In the genomic region with DNA sequence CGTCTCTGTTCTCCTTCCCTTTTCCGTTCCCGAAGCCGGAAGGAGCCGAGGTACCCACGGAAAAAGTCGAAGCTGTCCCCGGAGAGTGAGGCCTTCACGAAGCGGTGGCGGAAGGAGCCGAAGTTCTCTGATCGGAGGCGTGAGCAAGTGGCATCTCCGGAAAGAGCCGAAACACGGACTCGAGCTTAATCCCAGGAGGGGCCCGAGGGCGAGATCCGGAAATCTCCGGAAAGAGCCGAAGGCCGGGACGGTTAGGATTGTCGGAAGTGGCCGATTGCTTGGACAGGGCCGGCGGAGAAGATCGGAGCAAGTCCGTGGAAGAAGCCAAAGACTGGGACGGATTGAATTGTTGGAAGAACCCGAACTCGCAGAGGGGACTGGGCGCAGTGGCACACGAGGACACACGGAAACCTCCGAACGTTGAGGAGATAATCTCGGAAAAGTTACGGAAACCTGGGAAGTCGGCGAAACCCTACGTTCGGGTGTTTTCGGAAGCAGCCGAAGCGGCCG, we compare ENCODE assay signal across 8 cellular contexts. TPM values are rescaled to one million over a fixed set of nuclear protein-coding genes. Genes with fewer than 3 reads are reported as not detected.
DNase-seq lines count a peak whose midpoint lies in the region; ATAC-seq and TF ChIP-seq lines count a peak whose summit lies in the region.

No MANE protein-coding gene starts in this region.

- peaks cover 41% of the 10 kb centered on the region for H3K79me2 ChIP-seq in KMS-11 (ENCODE audit: insufficient read depth, low read depth)

- no peak overlapping the region for H3K4me3 ChIP-seq in KMS-11 (IDR thresholded peaks at IDR 0.05; ENCODE audit: insufficient read depth, low read depth, low read length)
- peak overlapping the region; percentile 72 to 82 for H3K4me3 ChIP-seq in Panc1 (ENCODE audit: low read depth in 2 of 2, low read length in 2 of 2)
- H3K4me3 ChIP-seq in mucosa of stomach (ENCODE audit: low read length) = peak overlapping the region; percentile 86

- H2AFZ ChIP-seq in KMS-11 (ENCODE audit: low read depth) = peak overlapping the region; percentile 54; the same call in 1 of the 2 replicates

- intact Hi-C loops in Panc1 (cut with micrococcal nuclease; ENCODE audit: unreplicated experiment) = no loop called here

- DNase-seq in DMS153 treated with DMSO at 0.1 percent for 48 hours (lab: John Stamatoyannopoulos, UW; ENCODE audit: unreplicated experiment) (peak; percentile 99), Panc1 (ENCODE audit: low read depth, low spot score) (peak; percentile 99), activated T-helper 1 cell treated with Interleukin-2 at 50 U/mL for 16 hours (ENCODE audit: low read depth) (peak; percentile 96)
- DNase-seq in stimulated activated CD8-positive, alpha-beta memory T cell treated with anti-CD3 and anti-CD28 coated beads, Interleukin-4, amount 100 ng/mL, for 4 hours (ENCODE audit: low read depth in 2 of 2, low spot score in 1 of 2) = peak; percentile 94 to 98

- H3K27ac ChIP-seq in KMS-11 (peak overlapping the region; percentile 94), Panc1 (ENCODE audit: low read length) (peak overlapping the region; percentile 99)

- H3K4me1 ChIP-seq in KMS-11 (ENCODE audit: low read depth, poor library complexity, severe bottlenecking) = peaks cover 22% of the 10 kb centered on the region
- H3K4me1 ChIP-seq in Panc1 (ENCODE audit: control insufficient read depth, insufficient read depth, low read length) = peaks cover 24% of the 10 kb centered on the region
- peaks cover 34% of the 10 kb centered on the region for H3K4me1 ChIP-seq in mucosa of stomach (ENCODE audit: control insufficient read depth, insufficient read depth, low read length)

- H3K36me3 ChIP-seq in KMS-11 (ENCODE audit: insufficient read depth) = no peaks in the 10 kb centered on the region; the same call in 1 of the 2 replicates
- H3K36me3 ChIP-seq in Panc1 (ENCODE audit: control insufficient read depth, insufficient read depth, low read length) = peaks cover 16% of the 10 kb centered on the region
- H3K36me3 ChIP-seq in mucosa of stomach (ENCODE audit: control insufficient read depth, insufficient read depth, low read length) = no peaks in the 10 kb centered on the region

- peaks cover 5% of the 10 kb centered on the region; the same call in 1 of the 2 replicates for H4K20me1 ChIP-seq in KMS-11 (ENCODE audit: insufficient read depth)

- H3K9me3 ChIP-seq in Panc1 (ENCODE audit: control insufficient read depth, insufficient read depth, low read depth, low read length) (no peaks in the 10 kb centered on the region), mucosa of stomach (ENCODE audit: control insufficient read depth, low read length) (no peaks in the 10 kb centered on the region)

- H3K9ac ChIP-seq in KMS-11 = peak overlapping the region; percentile 95
- peak overlapping the region; percentile 74 for H3K9ac ChIP-seq in mucosa of stomach (ENCODE audit: low read length)

- CTCF ChIA-PET in Panc1 (lab: Charles Lee) = interaction anchor here (0.6 to 1.8 kb wide), 6 partner anchors 16 to 1543 kb away, joined by 3 to 9 read pairs (median 4); no protein-coding TSS in a partner anchor

- H3K27me3 ChIP-seq in KMS-11 (ENCODE audit: insufficient read depth, low read depth) (no peaks in the 10 kb centered on the region), Panc1 (ENCODE audit: control insufficient read depth, insufficient read depth, low read length) (no peaks in the 10 kb centered on the region), mucosa of stomach (ENCODE audit: control insufficient read depth, insufficient read depth, low read length) (no peaks in the 10 kb centered on the region)

- POLR2A ChIA-PET in Panc1 (lab: Charles Lee) = interaction anchor here (0.6 to 1.2 kb wide), 6 partner anchors 13 to 484 kb away, joined by 4 to 7 read pairs (median 5); no protein-coding TSS in a partner anchor

- no TSS peak for BruUV-seq in Panc1 (replicated peaks; lab: Mats Ljungman, UMichigan)

- TF ChIP-seq CTCF in KMS-11 (conservative IDR thresholded peaks at IDR 0.05; ENCODE audit: low read depth, low read length) = no peak
- no peak for TF ChIP-seq CTCF in Panc1 (IDR thresholded peaks at IDR 0.05)

- ATAC-seq in GM21786 (IDR thresholded peaks at IDR 0.05; ENCODE audit: unreplicated experiment) = peak; percentile 52
- peak; percentile 77 for ATAC-seq in Panc1
- ATAC-seq in esophagus mucosa = peak; percentile 84

- in situ Hi-C loops in Panc1 (cut with HindIII; ENCODE audit: low pct_unique_long_range_greater_than_20kb, low sequenced_read_pairs) = no loop called here

- peak overlapping the region; percentile 36 for H3K4me2 ChIP-seq in KMS-11

RNA-seq across cellular contexts. Expression of a gene that starts 0.5 kb away (rescaled TPM):
- total RNA-seq in Panc1 (2021; ENCODE audit: unreplicated experiment) (545 TPM), esophagus mucosa (108 TPM)
- polyA plus RNA-seq in Panc1 (2012; ENCODE audit: insufficient read length) = 761 TPM

RNA-seq across cellular contexts. Expression of a gene that starts 6.4 kb away (rescaled TPM):
- total RNA-seq in Panc1 (2021; ENCODE audit: unreplicated experiment) (47.8 TPM), esophagus mucosa (4.7 TPM)
- polyA plus RNA-seq in Panc1 (2012; ENCODE audit: insufficient read length) = 101 TPM

RNA-seq across cellular contexts. Expression of a gene that starts 10.9 kb away (rescaled TPM):
- total RNA-seq in Panc1 (2021; ENCODE audit: unreplicated experiment) (39.0 TPM), esophagus mucosa (21.7 TPM)
- polyA plus RNA-seq in Panc1 (2012; ENCODE audit: insufficient read length) = 42.2 TPM

RNA-seq across cellular contexts. Expression of a gene that starts 13.6 kb away (rescaled TPM):
- 58.0 TPM for total RNA-seq in Panc1 (2021; ENCODE audit: unreplicated experiment)
- polyA plus RNA-seq in Panc1 (2012; ENCODE audit: insufficient read length) = 91.5 TPM
- total RNA-seq in esophagus mucosa = 13.5 TPM

RNA-seq across cellular contexts. Expression of a gene that starts 20.6 kb away (rescaled TPM):
- total RNA-seq in Panc1 (2021; ENCODE audit: unreplicated experiment) (361 TPM), esophagus mucosa (91.9 TPM)
- 697 TPM for polyA plus RNA-seq in Panc1 (2012; ENCODE audit: insufficient read length)
